In the genomic region with DNA sequence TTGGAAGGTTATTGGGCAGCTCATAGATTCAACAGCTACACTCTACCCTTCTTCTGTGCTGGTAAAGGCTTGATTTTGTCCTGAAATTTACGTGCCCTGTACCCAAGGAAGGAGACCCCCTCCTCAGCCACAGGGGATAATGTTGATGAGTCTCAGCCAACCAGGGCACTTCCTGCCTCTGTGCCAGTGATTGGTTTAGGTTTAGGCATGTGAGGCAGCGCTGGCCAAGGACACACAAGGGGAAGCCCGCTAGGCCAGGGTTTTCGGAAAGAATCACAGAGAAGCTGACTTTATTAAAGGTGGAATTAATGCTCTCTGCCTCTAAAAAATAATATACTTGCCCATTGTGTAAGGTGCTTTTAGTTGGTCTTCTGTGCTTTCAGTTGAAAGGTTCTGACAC, we compare ENCODE assay signal across 16 cellular contexts. TPM values are rescaled to one million over a fixed set of nuclear protein-coding genes. Genes with fewer than 3 reads are reported as not detected.
A peak's percentile ranks its signal among the peaks of the same experiment; 100 is the strongest.
DNase-seq lines count a peak whose midpoint lies in the region; ATAC-seq and TF ChIP-seq lines count a peak whose summit lies in the region.
"Had no signal": no experiment of that assay in that cellular context is flagged by ENCODE, and none has a peak within 500 bp of the region (broad histone marks: within the 10 kb centered on the region; RNA-seq: fewer than 3 reads in every experiment).

No MANE protein-coding gene starts in this region.

- 0 out of 2 replicates have a peak overlapping the region, but pooled peaks have one; percentile 17 for H2BK20ac ChIP-seq in IMR-90 (ENCODE audit: low read depth, low read length)

- H3K27me3 Mint-ChIP-seq in WTC11 (ENCODE audit: low read depth) = peaks cover 36% of the 10 kb centered on the region

- no peak for TF ChIP-seq CTCF in IMR-90 (conservative IDR thresholded peaks at IDR 0.05; ENCODE audit: low read depth, low read length)
- TF ChIP-seq CTCF in WTC11 (IDR thresholded peaks at IDR 0.05) = no peak
- TF ChIP-seq CTCF in foreskin keratinocyte (conservative IDR thresholded peaks at IDR 0.05) = no peak

- in situ Hi-C loops in IMR-90 (cut with MboI; ENCODE audit: low sequenced_read_pairs) = no loop called here

- H3K4me2 ChIP-seq in IMR-90 (ENCODE audit: low read depth, low read length) = no peak overlapping the region

- no peaks in the 10 kb centered on the region for H3K27me3 ChIP-seq in IMR-90 (ENCODE audit: control insufficient read depth, insufficient read depth, low read length)
- no peaks in the 10 kb centered on the region for H3K27me3 ChIP-seq in foreskin keratinocyte

- H3K4ac ChIP-seq in IMR-90 (ENCODE audit: low read depth, low read length) = no peak overlapping the region

- H3K9me3 Mint-ChIP-seq in WTC11 = no peaks in the 10 kb centered on the region
- H3K9me3 Mint-ChIP-seq: IgD-negative memory B cell had no signal

- H3K27ac ChIP-seq in IMR-90 (ENCODE audit: insufficient read depth, low read length) (no peak overlapping the region), foreskin keratinocyte (peak overlapping the region; percentile 76)

- H2AFZ ChIP-seq in IMR-90 (replicated peaks; ENCODE audit: low read length, poor library complexity) = peak overlapping the region; percentile 39

- H2BK120ac ChIP-seq in IMR-90 (ENCODE audit: low read depth, low read length) = no peak overlapping the region

- peaks cover 4 to 13% of the 10 kb centered on the region in 2 experiments for H3K79me1 ChIP-seq in IMR-90 (ENCODE audit: low read depth in 1 of 2, low read length in 2 of 2)

- H3K4me1 Mint-ChIP-seq in WTC11 = peaks cover 22% of the 10 kb centered on the region

- H3K56ac ChIP-seq in IMR-90 (ENCODE audit: extremely low read depth, insufficient read depth, low read length) = no peak overlapping the region; the same call in 1 of the 2 replicates

- H2AK5ac ChIP-seq in IMR-90 (ENCODE audit: low read depth, low read length) = peak overlapping the region; percentile 28

- DNase-seq in IMR-90 (no peak), WTC11 (ENCODE audit: low spot score) (no peak), foreskin keratinocyte (no peak), mesenteric fat pad (ENCODE audit: low spot score) (no peak), islet precursor cell (no peak), GOT3 (lab: John Stamatoyannopoulos, UW) (no peak)
- no peak for DNase-seq in effector CD4-positive, alpha-beta T cell
- DNase-seq: AML-193; DND-41; NCI-H1105; NCI-H2081 treated with DMSO at 0.1 percent for 48 hours; NCI-H446 treated with DMSO at 0.1 percent for 48 hours; NCI-H748 treated with DMSO at 0.1 percent for 48 hours; NK-92 treated with Interleukin-12 subunit alpha and Interleukin-12 subunit beta, amount 100 ng/mL, for 24 hours had no signal

- no peak overlapping the region for H4K5ac ChIP-seq in IMR-90 (ENCODE audit: low read depth, low read length)

- no peak overlapping the region for H3K27ac Mint-ChIP-seq in WTC11
- H3K27ac Mint-ChIP-seq: IgD-negative memory B cell had no signal

- ATAC-seq in IMR-90 (ENCODE audit: low read depth) = no peak
- ATAC-seq in WTC11 = peak; percentile 38
- ATAC-seq in foreskin keratinocyte = no peak

- intact Hi-C loops in IMR-90 (cut with micrococcal nuclease) = no loop called here

- peaks cover 13% of the 10 kb centered on the region; the same call in 1 of the 2 replicates for H3K9me1 ChIP-seq in IMR-90 (ENCODE audit: insufficient read depth, low read length)

- H4K91ac ChIP-seq in IMR-90 (ENCODE audit: insufficient read depth, low read depth, low read length) = no peak overlapping the region

- no peak overlapping the region for H4K8ac ChIP-seq in IMR-90 (ENCODE audit: low read depth in 2 of 2, low read length in 2 of 2)

- no TSS peak for BruUV-seq in IMR-90 (replicated peaks; lab: Mats Ljungman, UMichigan)

- TF ChIP-seq POLR2A in IMR-90 (IDR thresholded peaks at IDR 0.05; ENCODE audit: low read depth, low read length) = no peak

- no peak overlapping the region for H2BK5ac ChIP-seq in IMR-90 (ENCODE audit: low read depth, low read length, poor library complexity, severe bottlenecking)

- WGBS in IMR-90 (ENCODE audit: extremely low coverage in 2 of 2, insufficient read length in 1 of 2), 2 experiments = no CpG with 5 or more reads among the region's 4 CpGs

- H2BK15ac ChIP-seq in IMR-90 (ENCODE audit: low read depth, low read length) = no peak overlapping the region

- TF ChIP-seq RAD21 in IMR-90 (IDR thresholded peaks at IDR 0.05; ENCODE audit: low read length) = no peak

- no peaks in the 10 kb centered on the region for H3K9me3 ChIP-seq in IMR-90 (ENCODE audit: control insufficient read depth, insufficient read depth, low read length)

- no peaks in the 10 kb centered on the region for H3K36me3 Mint-ChIP-seq in WTC11
- H3K36me3 Mint-ChIP-seq: CD14-positive monocyte had no signal

- H3K9ac ChIP-seq in IMR-90 (ENCODE audit: low read depth, low read length) = no peak overlapping the region

- no peak overlapping the region for H3K4me3 ChIP-seq in IMR-90 (ENCODE audit: insufficient read depth, low read depth, low read length)

- POLR2A ChIA-PET in IMR-90 (lab: Charles Lee; ENCODE audit: unreplicated experiment) (no interaction called here), WTC11 (lab: Charles Lee) (interaction anchor here (1.5 to 1.6 kb wide), 3 partner anchors 10 to 17 kb away, joined by 4 to 9 read pairs (median 5); a partner anchor contains a TSS)

- 0 out of 2 replicates have a peak overlapping the region, but pooled peaks have one; percentile 13 for H3K23ac ChIP-seq in IMR-90 (ENCODE audit: low read depth, low read length)

- CTCF ChIA-PET in IMR-90 (lab: Yijun Ruan, JAX) (interaction anchor here (0.6 kb wide), 1 partner anchor 554 kb away, joined by 4 read pairs; no protein-coding TSS in a partner anchor), WTC11 (lab: Charles Lee) (interaction anchor here (1.0 to 2.8 kb wide), 4 partner anchors 10 to 136 kb away, joined by 3 to 16 read pairs (median 4); no protein-coding TSS in a partner anchor)

- H3K14ac ChIP-seq in IMR-90 (replicated peaks; ENCODE audit: low read depth, low read length) = peak overlapping the region; percentile 31; the same call in 1 of the 2 replicates

- H4K20me1 ChIP-seq in IMR-90 (ENCODE audit: insufficient read depth, low read length) = no peaks in the 10 kb centered on the region

- H3K18ac ChIP-seq in IMR-90 (ENCODE audit: low read depth, low read length) = no peak overlapping the region

- H3K36me3 ChIP-seq in IMR-90 (ENCODE audit: control insufficient read depth, insufficient read depth, low read length) = no peaks in the 10 kb centered on the region

- H3K4me1 ChIP-seq in IMR-90 (ENCODE audit: control insufficient read depth, insufficient read depth, low read length) (peaks cover 12% of the 10 kb centered on the region), foreskin keratinocyte (peaks cover 8% of the 10 kb centered on the region)

- no peak overlapping the region for H3K4me3 Mint-ChIP-seq in WTC11
- H3K4me3 Mint-ChIP-seq: CD14-positive monocyte, IgD-negative memory B cell had no signal

- no peak overlapping the region for H2AK9ac ChIP-seq in IMR-90 (replicated peaks; ENCODE audit: low read depth, low read length, poor library complexity)

- dilution Hi-C loops in IMR-90 (cut with HindIII; ENCODE audit: low sequenced_read_pairs, unreplicated experiment) = no loop called here

TF ChIP-seq in IMR-90, 13 proteins besides CTCF, POLR2A, EP300 and RAD21 (continues in another document):
- TF ChIP-seq SMC3 (IDR thresholded peaks at IDR 0.05; ENCODE audit: low read depth, low read length) (no peak), MAZ (IDR thresholded peaks at IDR 0.05; ENCODE audit: borderline replicate concordance, low read depth, low read length) (no peak), RFX5 (IDR thresholded peaks at IDR 0.05; ENCODE audit: low read depth, low read length) (no peak), NFE2L2 (IDR thresholded peaks at IDR 0.05; ENCODE audit: low read depth, low read length) (no peak)
- TF ChIP-seq, protein P1, sequence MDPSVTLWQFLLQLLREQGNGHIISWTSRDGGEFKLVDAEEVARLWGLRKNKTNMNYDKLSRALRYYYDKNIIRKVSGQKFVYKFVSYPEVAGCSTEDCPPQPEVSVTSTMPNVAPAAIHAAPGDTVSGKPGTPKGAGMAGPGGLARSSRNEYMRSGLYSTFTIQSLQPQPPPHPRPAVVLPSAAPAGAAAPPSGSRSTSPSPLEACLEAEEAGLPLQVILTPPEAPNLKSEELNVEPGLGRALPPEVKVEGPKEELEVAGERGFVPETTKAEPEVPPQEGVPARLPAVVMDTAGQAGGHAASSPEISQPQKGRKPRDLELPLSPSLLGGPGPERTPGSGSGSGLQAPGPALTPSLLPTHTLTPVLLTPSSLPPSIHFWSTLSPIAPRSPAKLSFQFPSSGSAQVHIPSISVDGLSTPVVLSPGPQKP (IDR thresholded peaks at IDR 0.05; ENCODE audit: borderline replicate concordance, low read depth, low read length) = no peak

TF ChIP-seq in WTC11, 78 proteins besides CTCF, POLR2A, EP300 and RAD21 (continues in another document):
- TF ChIP-seq NR3C1 (CRISPR knock-in tag; conservative IDR thresholded peaks at IDR 0.05; ENCODE audit: low read depth) = no peak

RNA-seq across cellular contexts. Expression of a gene that starts 15.4 kb away (rescaled TPM):
- total RNA-seq in IMR-90 (2012; rRNA removed) = 79.4 and 114 TPM in 2 replicates
- polyA plus RNA-seq in IMR-90 (2012; rRNA removed) = 150 and 156 TPM in 2 replicates
- 134 and 187 TPM in 2 replicates for polyA plus RNA-seq in IMR-90 (2012; cell fraction: cytosol; rRNA removed)
- 152 and 213 TPM in 2 replicates for polyA plus RNA-seq in IMR-90 (2012; cell fraction: nucleus; rRNA removed; ENCODE audit: low replicate concordance)
- 97.0 to 122 TPM (median 101 TPM) in 3 replicates for total RNA-seq in WTC11 (2021)
- total RNA-seq in foreskin keratinocyte = 55.3 and 60.4 TPM in 2 replicates
- polyA plus RNA-seq in foreskin keratinocyte = 31.9 and 32.1 TPM in 2 replicates
- total RNA-seq in mesenteric fat pad = 156 TPM

RNA-seq across cellular contexts. Expression of a gene that starts 43.4 kb away (rescaled TPM):
- total RNA-seq in IMR-90 (2012; rRNA removed) = 1.1 and 1.3 TPM in 2 replicates
- 2.1 and 2.5 TPM in 2 replicates for polyA plus RNA-seq in IMR-90 (2012; rRNA removed)
- polyA plus RNA-seq in IMR-90 (2012; cell fraction: cytosol; rRNA removed) = 0.37 and 0.42 TPM in 2 replicates
- polyA plus RNA-seq in IMR-90 (2012; cell fraction: nucleus; rRNA removed; ENCODE audit: low replicate concordance) = 8.3 and 25.0 TPM in 2 replicates
- total RNA-seq in WTC11 (2021) = 0.42 to 0.78 TPM (median 0.57 TPM) in 3 replicates
- 0.51 and 0.63 TPM in 2 replicates for total RNA-seq in foreskin keratinocyte
- 0.28 TPM in 2 replicates for polyA plus RNA-seq in foreskin keratinocyte
- total RNA-seq in mesenteric fat pad = 5.7 TPM
